11 cellular contexts compared by ENCODE assay signal in the genomic region with DNA sequence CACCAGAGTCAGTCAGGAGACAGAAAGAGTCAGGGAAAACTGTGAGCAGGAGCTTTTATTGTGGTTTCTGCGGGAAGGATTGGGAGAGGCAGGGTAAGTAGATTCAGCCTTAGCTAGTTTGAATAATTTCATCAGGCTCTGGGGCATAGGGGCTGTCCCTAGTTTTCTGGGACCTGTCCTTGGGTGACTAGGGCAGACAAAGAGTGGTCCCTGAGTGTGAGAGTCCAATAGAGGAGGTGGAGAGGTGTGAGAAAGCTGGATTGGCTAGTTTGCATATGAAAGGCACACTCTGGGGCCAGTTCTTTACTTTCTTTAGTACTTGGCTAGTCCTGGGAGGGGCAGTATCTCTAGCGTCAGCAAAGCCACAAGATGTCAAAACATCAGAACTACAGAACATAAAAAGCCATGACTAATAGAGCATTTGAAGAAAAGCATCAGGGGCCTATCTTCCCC.
DNase-seq lines count a peak whose midpoint lies in the region; ATAC-seq and TF ChIP-seq lines count a peak whose summit lies in the region.
"Had no signal": no experiment of that assay in that cellular context is flagged by ENCODE, and none has a peak within 500 bp of the region (broad histone marks: within the 10 kb centered on the region; RNA-seq: fewer than 3 reads in every experiment).

No MANE protein-coding gene starts in this region.

- peak overlapping the region; percentile 98 for H3K27ac ChIP-seq in AG04450 (ENCODE audit: low read depth, low read length)

- H3K36me3 ChIP-seq in adipocyte (ENCODE audit: control insufficient read depth, insufficient read depth, low read length, severe bottlenecking) = no peaks in the 10 kb centered on the region
- H3K36me3 ChIP-seq: MG63 had no signal

- H3K9ac ChIP-seq in adipocyte (ENCODE audit: low read length) = peak overlapping the region; percentile 36

- H3K9me3 ChIP-seq in AG04450 (ENCODE audit: control insufficient read depth, insufficient read depth, low read length) = no peaks in the 10 kb centered on the region
- H3K9me3 ChIP-seq in adipocyte (ENCODE audit: control insufficient read depth, low read length) = no peaks in the 10 kb centered on the region

- H3K4me3 ChIP-seq in AG04450 (ENCODE audit: low read depth, low read length) (no peak overlapping the region), adipocyte (ENCODE audit: low read length) (no peak overlapping the region)
- H3K4me3 ChIP-seq: MG63 had no signal

- TF ChIP-seq CTCF in AG04450 (IDR thresholded peaks at IDR 0.05; ENCODE audit: low read depth, low read length) = 0 out of 2 replicates have a peak, but pooled peaks have one; percentile 16

- peaks cover 15% of the 10 kb centered on the region for H3K4me1 ChIP-seq in adipocyte (ENCODE audit: control insufficient read depth, insufficient read depth, low read length)

- ATAC-seq in HG03354 (IDR thresholded peaks at IDR 0.05; ENCODE audit: poor library complexity, severe bottlenecking, unreplicated experiment) = no peak
- no peak for ATAC-seq in Right ventricle myocardium inferior

- POLR2A ChIA-PET in AG04450 (lab: Yijun Ruan, JAX) = interaction anchor here (0.5 to 1.3 kb wide), 4 partner anchors 30 to 1430 kb away, joined by 3 to 4 read pairs (median 4); partner anchors contain the start of gene ELAC2

- intact Hi-C loops in Right ventricle myocardium inferior (cut with DNase I) = no loop called here

- CTCF ChIA-PET in AG04450 (lab: Charles Lee) = interaction anchor here (0.6 to 1.5 kb wide), 7 partner anchors 7 to 1580 kb away, joined by 3 to 5 read pairs (median 4); partner anchors contain the start of gene ELAC2

- H3K27me3 ChIP-seq in AG04450 (ENCODE audit: control insufficient read depth, insufficient read depth, low read length) = no peaks in the 10 kb centered on the region
- no peaks in the 10 kb centered on the region for H3K27me3 ChIP-seq in adipocyte (replicated peaks; ENCODE audit: control insufficient read depth, insufficient read depth, low read length)
- H3K27me3 ChIP-seq: MG63 had no signal

- DNase-seq in AG04450 (ENCODE audit: low read depth, low spot score) (peak; percentile 93), HPDE6-E6E7 (ENCODE audit: extremely low spot score) (peak; percentile 40), adipocyte (ENCODE audit: low read depth) (peak; percentile 71), islet precursor cell (peak; percentile 79), Right ventricle myocardium inferior (ENCODE audit: missing footprints) (no peak), epidermal melanocyte (ENCODE audit: insufficient read length, low spot score) (no peak), NCI-H2029 (lab: John Stamatoyannopoulos, UW) (no peak)
- DNase-seq: activated T-cell treated with anti-CD3 and anti-CD28 coated beads, Interleukin-2, amount 50 U/mL, for 4 hours; MG63; stimulated activated CD4-positive, alpha-beta T cell treated with anti-CD3 and anti-CD28 coated beads, Interleukin-4, amount 100 ng/mL, for 1 hour had no signal

Comparison
In these comparisons a context has a peak if more than half of its experiments do, and no peak if none do; other contexts are left out.
1. DNase-seq: peak in AG04450 (single experiment), HPDE6-E6E7 (single experiment), adipocyte (single experiment) and islet precursor cell (single experiment); none in Right ventricle myocardium inferior (single experiment), epidermal melanocyte (single experiment) and NCI-H2029 (single experiment).